ENCODE assay signal across 17 cellular contexts in the genomic region with DNA sequence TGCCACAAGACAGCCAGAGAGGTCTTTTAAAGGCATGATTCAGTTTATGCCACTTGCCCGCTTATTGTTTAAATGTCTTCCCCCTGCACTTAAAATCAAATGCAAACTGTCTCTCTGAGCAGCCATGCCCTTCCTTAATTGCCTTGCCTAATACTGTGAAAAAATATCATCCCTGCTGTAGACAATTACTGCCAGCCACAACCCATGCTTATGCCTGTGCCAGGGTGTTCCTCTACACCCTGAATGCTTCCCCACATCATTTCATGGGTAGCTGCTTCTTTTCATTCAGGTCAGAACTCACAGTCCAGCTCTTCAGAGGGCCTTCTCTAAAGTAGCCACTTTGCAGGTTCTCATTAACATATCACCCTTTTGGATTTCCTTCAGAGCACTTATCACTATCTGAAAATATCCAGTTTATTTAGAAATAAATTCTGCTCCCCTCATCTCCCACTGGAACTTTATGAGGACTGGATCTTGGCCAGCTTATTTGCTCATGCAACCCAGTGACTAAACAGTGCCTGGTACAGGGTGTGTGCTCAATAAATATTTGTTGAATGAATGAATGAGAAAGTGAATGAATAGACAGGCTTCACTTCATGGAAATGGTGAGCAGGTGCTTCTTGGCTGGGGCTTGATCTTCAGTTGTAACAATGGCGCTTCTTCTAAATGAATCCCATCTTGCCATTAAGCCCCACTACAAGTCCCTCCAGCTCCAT.
A peak's percentile ranks its signal among the peaks of the same experiment; 100 is the strongest.
DNase-seq lines count a peak whose midpoint lies in the region; ATAC-seq, FAIRE-seq and TF ChIP-seq lines count a peak whose summit lies in the region.
"Had no signal": no experiment of that assay in that cellular context is flagged by ENCODE, and none has a peak within 500 bp of the region (broad histone marks: within the 10 kb centered on the region; RNA-seq: fewer than 3 reads in every experiment).

No MANE protein-coding gene starts in this region.

- peak overlapping the region; percentile 11 to 17; a peak in 2 of 6 replicates for H3K27ac ChIP-seq in A549

- no peak for TF ChIP-seq RAD21 in A549 (conservative IDR thresholded peaks at IDR 0.05 in 1 of 2, IDR thresholded peaks at IDR 0.05 in 1 of 2)

- H3K4me3 ChIP-seq in A549 (no peak overlapping the region), fibroblast of pulmonary artery (replicated peaks; ENCODE audit: low read depth, low read length) (no peak overlapping the region)

- no peak for TF ChIP-seq EP300 in A549 (IDR thresholded peaks at IDR 0.05)

- no peak overlapping the region for H3K4me3 Mint-ChIP-seq in stimulated activated memory B cell treated with anti-CD40 and anti-IgM and Interleukin-4, amounts not matched to agents 10 μg/mL and 1 μg/mL and 100 μg/mL, for 72 hours
- no peak overlapping the region for H3K4me3 Mint-ChIP-seq in activated CD4-positive, alpha-beta T cell treated with anti-CD3 and anti-CD28 coated beads, Interleukin-2, amount 10 ng/mL, durations not matched to agents 24 days and 14 days
- H3K4me3 Mint-ChIP-seq: mesothelial cell of epicardium; T-helper 1 cell treated with Interleukin-12 subunit alpha and Interleukin-12 subunit beta and Interleukin-4 antibody, amounts not matched to agents 30 μg/mL and 1 μg/mL, for 36 hours had no signal

- peaks cover 19% of the 10 kb centered on the region for H3K4me1 ChIP-seq in A549

- CTCF ChIA-PET in A549 (lab: Yijun Ruan, JAX), result no interaction called here

- H3K27me3 Mint-ChIP-seq in stimulated activated memory B cell treated with anti-CD40 and anti-IgM and Interleukin-4, amounts not matched to agents 10 μg/mL and 1 μg/mL and 100 μg/mL, for 72 hours, result no peaks in the 10 kb centered on the region
- no peaks in the 10 kb centered on the region for H3K27me3 Mint-ChIP-seq in activated CD4-positive, alpha-beta T cell treated with anti-CD3 and anti-CD28 coated beads, Interleukin-2, amount 10 ng/mL, durations not matched to agents 24 days and 14 days
- H3K27me3 Mint-ChIP-seq: progenitor cell of endocrine pancreas had no signal

- H3K9me3 Mint-ChIP-seq in stimulated activated memory B cell treated with anti-CD40 and anti-IgM and Interleukin-4, amounts not matched to agents 10 μg/mL and 1 μg/mL and 100 μg/mL, for 72 hours, result no peaks in the 10 kb centered on the region
- H3K9me3 Mint-ChIP-seq in activated CD4-positive, alpha-beta T cell treated with anti-CD3 and anti-CD28 coated beads, Interleukin-2, amount 10 ng/mL, durations not matched to agents 24 days and 14 days, result peaks cover 14% of the 10 kb centered on the region

- TF ChIP-seq CTCF in A549 (IDR thresholded peaks at IDR 0.05) (no peak), fibroblast of pulmonary artery (IDR thresholded peaks at IDR 0.05; ENCODE audit: low read length, missing control alignments) (no peak)

- DNase-seq in A549 (ENCODE audit: low read depth in 1 of 2, low spot score in 1 of 2) (peak in 1 of 2 experiments; percentile 22), H54 (ENCODE audit: insufficient read length, low spot score) (no peak), NCI-H774 (lab: John Stamatoyannopoulos, UW) (peak; percentile 69), fibroblast of pulmonary artery (ENCODE audit: low read depth) (peak; percentile 3), SIG-M5 treated with dmso at 0.1 percent for 504 hours (lab: John Stamatoyannopoulos, UW; ENCODE audit: unreplicated experiment) (no peak), SIG-M5 (lab: John Stamatoyannopoulos, UW) (no peak)
- DNase-seq in activated CD4-positive, alpha-beta T cell treated with anti-CD3 and anti-CD28 coated beads, Interleukin-2, amount 10 ng/mL, durations not matched to agents 24 days and 14 days, result no peak
- DNase-seq: activated CD4-positive, alpha-beta T cell treated with anti-CD3 and anti-CD28 coated beads for 4 hours; activated effector memory CD4-positive, alpha-beta T cell treated with anti-CD3 and anti-CD28 coated beads, Interleukin-2, amount 50 U/mL, for 16 hours; NCI-H187 treated with DMSO at 0.1 percent for 48 hours; OCI-M1; stimulated activated CD4-positive, alpha-beta T cell treated with anti-CD3 and anti-CD28 coated beads, Interleukin-2, amount 100 ng/mL, for 48 hours; stimulated activated naive CD4-positive, alpha-beta T cell had no signal

- intact Hi-C loops in activated CD4-positive, alpha-beta T cell treated with anti-CD3 and anti-CD28 coated beads, Interleukin-2, amount 10 ng/mL, durations not matched to agents 24 days and 14 days (cut with micrococcal nuclease), result no loop called here

- peak overlapping the region; percentile 44 for H3K4me2 ChIP-seq in A549

- WGBS in A549 (ENCODE audit: missing lambda C conversion rate), result 89% methylated on average over 2 of the region's 2 CpGs

- FAIRE-seq in A549 (lab: Jason Lieb, UNC), result no peak
- FAIRE-seq in H54 (lab: Jason Lieb, UNC), result peak; percentile 53

- TF ChIP-seq POLR2A in A549 (IDR thresholded peaks at IDR 0.05; ENCODE audit: low read length) (no peak), H54 (IDR thresholded peaks at IDR 0.05; ENCODE audit: low read depth, low read length) (no peak)

- H3K4me1 Mint-ChIP-seq in stimulated activated memory B cell treated with anti-CD40 and anti-IgM and Interleukin-4, amounts not matched to agents 10 μg/mL and 1 μg/mL and 100 μg/mL, for 72 hours, result no peaks in the 10 kb centered on the region
- no peaks in the 10 kb centered on the region for H3K4me1 Mint-ChIP-seq in activated CD4-positive, alpha-beta T cell treated with anti-CD3 and anti-CD28 coated beads, Interleukin-2, amount 10 ng/mL, durations not matched to agents 24 days and 14 days

- ATAC-seq in A549, result peak in 1 of 2 experiments; percentile 42; a peak in 3 of 6 replicates
- no peak for ATAC-seq in stimulated activated memory B cell treated with anti-CD40 and anti-IgM and Interleukin-4, amounts not matched to agents 10 μg/mL and 1 μg/mL and 100 μg/mL, for 72 hours

- H3K27ac Mint-ChIP-seq in stimulated activated memory B cell treated with anti-CD40 and anti-IgM and Interleukin-4, amounts not matched to agents 10 μg/mL and 1 μg/mL and 100 μg/mL, for 72 hours, result no peak overlapping the region
- no peak overlapping the region for H3K27ac Mint-ChIP-seq in activated CD4-positive, alpha-beta T cell treated with anti-CD3 and anti-CD28 coated beads, Interleukin-2, amount 10 ng/mL, durations not matched to agents 24 days and 14 days
- H3K27ac Mint-ChIP-seq: mesothelial cell of epicardium; progenitor cell of endocrine pancreas; T-helper 1 cell treated with Interleukin-12 subunit alpha and Interleukin-12 subunit beta and Interleukin-4 antibody, amounts not matched to agents 30 μg/mL and 1 μg/mL, for 36 hours had no signal

- no peaks in the 10 kb centered on the region for H3K9me3 ChIP-seq in A549

- POLR2A ChIA-PET in A549 (lab: Yijun Ruan, JAX), result no interaction called here

- no peaks in the 10 kb centered on the region for H3K36me3 Mint-ChIP-seq in stimulated activated memory B cell treated with anti-CD40 and anti-IgM and Interleukin-4, amounts not matched to agents 10 μg/mL and 1 μg/mL and 100 μg/mL, for 72 hours
- H3K36me3 Mint-ChIP-seq in activated CD4-positive, alpha-beta T cell treated with anti-CD3 and anti-CD28 coated beads, Interleukin-2, amount 10 ng/mL, durations not matched to agents 24 days and 14 days (ENCODE audit: low read depth), result no peaks in the 10 kb centered on the region
- H3K36me3 Mint-ChIP-seq: mesothelial cell of epicardium had no signal

TF ChIP-seq in A549, 52 proteins besides CTCF, POLR2A, EP300 and RAD21:
- no peak for TF ChIP-seq ZNF302 (CRISPR knock-in tag; IDR thresholded peaks at IDR 0.05)
- TF ChIP-seq RFX5 (IDR thresholded peaks at IDR 0.05), result no peak
- no peak for TF ChIP-seq HOXB5 (CRISPR knock-in tag; IDR thresholded peaks at IDR 0.05)
- TF ChIP-seq KDM1A (IDR thresholded peaks at IDR 0.05; ENCODE audit: low read depth), result no peak
- no peak for TF ChIP-seq NR3C1 (IDR thresholded peaks at IDR 0.05)
- no peak for TF ChIP-seq CHD4 (IDR thresholded peaks at IDR 0.05; ENCODE audit: borderline replicate concordance)
- no peak for TF ChIP-seq USF2 (IDR thresholded peaks at IDR 0.05)
- no peak for TF ChIP-seq BCL3 (IDR thresholded peaks at IDR 0.05)
- no peak for TF ChIP-seq MYC (IDR thresholded peaks at IDR 0.05; ENCODE audit: borderline replicate concordance, low read length)
- no peak for TF ChIP-seq TP53 (CRISPR knock-in tag; IDR thresholded peaks at IDR 0.05)
- TF ChIP-seq CBX2 (IDR thresholded peaks at IDR 0.05; ENCODE audit: borderline replicate concordance, low read depth), result no peak
- TF ChIP-seq FOXS1 (CRISPR knock-in tag; IDR thresholded peaks at IDR 0.05), result no peak
- TF ChIP-seq SMC3 (IDR thresholded peaks at IDR 0.05), result no peak

Comparison
In these comparisons a context has a peak if more than half of its experiments do, and no peak if none do; other contexts are left out.
1. DNase-seq: peak in NCI-H774 (single experiment) and fibroblast of pulmonary artery (single experiment); none in H54 (single experiment), SIG-M5 treated with dmso at 0.1 percent for 504 hours (single experiment), activated CD4-positive, alpha-beta T cell treated with anti-CD3 and anti-CD28 coated beads, Interleukin-2, amount 10 ng/mL, durations not matched to agents 24 days and 14 days (single experiment) and SIG-M5 (single experiment).